8 cellular contexts compared by ENCODE assay signal in the genomic region with DNA sequence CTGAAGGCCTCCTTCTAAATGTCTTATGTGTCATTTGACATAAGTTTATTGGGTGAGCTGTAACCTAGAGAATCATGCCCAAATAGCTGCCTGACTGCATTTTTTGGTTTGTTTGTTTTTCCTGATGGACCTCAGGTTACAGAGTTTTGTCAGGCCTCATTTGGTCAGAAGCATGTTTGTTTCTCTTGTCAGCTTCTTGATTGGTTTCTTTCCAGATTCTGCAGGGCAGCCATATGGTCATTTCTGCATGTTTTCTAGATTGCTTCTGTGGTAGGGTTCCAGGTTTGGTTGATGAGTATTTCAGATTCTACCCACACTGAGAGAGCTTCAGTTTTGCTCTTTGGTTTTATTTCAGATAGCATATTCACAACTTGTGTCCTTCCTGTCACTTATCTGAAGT. TPM values are rescaled to one million over a fixed set of nuclear protein-coding genes. Genes with fewer than 3 reads are reported as not detected.
DNase-seq lines count a peak whose midpoint lies in the region; ATAC-seq and TF ChIP-seq lines count a peak whose summit lies in the region.

No MANE protein-coding gene starts in this region.

- TF ChIP-seq POLR2A in erythroblast (IDR thresholded peaks at IDR 0.05; ENCODE audit: low read length) = no peak

- peaks cover 16% of the 10 kb centered on the region for H3K4me1 Mint-ChIP-seq in WTC11

- no peaks in the 10 kb centered on the region for H3K4me1 ChIP-seq in mesodermal cell (ENCODE audit: control insufficient read depth, insufficient read depth, low read length, poor library complexity, severe bottlenecking)

- H3K9me3 ChIP-seq in mesodermal cell (ENCODE audit: control insufficient read depth, low read length) = peaks cover 10% of the 10 kb centered on the region

- H3K4me3 ChIP-seq in mesodermal cell (ENCODE audit: extremely low read depth, insufficient read depth, low read length, poor library complexity, severe bottlenecking) = no peak overlapping the region

- peak overlapping the region; percentile 35; the same call in 1 of the 2 replicates for H3K27ac Mint-ChIP-seq in WTC11

- no peak for ATAC-seq in WTC11
- no peak for ATAC-seq in GM21360 (IDR thresholded peaks at IDR 0.05; ENCODE audit: unreplicated experiment)

- peak overlapping the region; percentile 8 for H3K27ac ChIP-seq in mesodermal cell (ENCODE audit: low read depth, low read length, severe bottlenecking)

- H3K36me3 ChIP-seq in mesodermal cell (ENCODE audit: control insufficient read depth, insufficient read depth, low read length) = no peaks in the 10 kb centered on the region

- peaks cover 44% of the 10 kb centered on the region for H3K36me3 Mint-ChIP-seq in WTC11

- no peaks in the 10 kb centered on the region for H3K27me3 Mint-ChIP-seq in WTC11 (ENCODE audit: low read depth)

- TF ChIP-seq CTCF in WTC11 (IDR thresholded peaks at IDR 0.05) = no peak

- DNase-seq in EH (ENCODE audit: low read depth) (peak; percentile 70), HEK293T (ENCODE audit: extremely low spot score) (peak; percentile 4), WTC11 (ENCODE audit: low spot score) (no peak), erythroblast (lab: John Stamatoyannopoulos, UW) (no peak), UCSD-AML1 (lab: John Stamatoyannopoulos, UW; ENCODE audit: unreplicated experiment) (no peak)
- DNase-seq in activated naive CD4-positive, alpha-beta T cell treated with Interleukin-2 at 50 U/mL for 16 hours = no peak

- CTCF ChIA-PET in HEK293T (lab: Yijun Ruan, JAX) (no interaction called here), WTC11 (lab: Charles Lee) (interaction anchor here (1.0 to 1.4 kb wide), 2 partner anchors 39 to 194 kb away, joined by 3 to 6 read pairs; no protein-coding TSS in a partner anchor)

- H3K9me3 Mint-ChIP-seq in WTC11 = peaks cover 43% of the 10 kb centered on the region

- no peak overlapping the region for H3K4me3 Mint-ChIP-seq in WTC11

- POLR2A ChIA-PET in HEK293T (lab: Yijun Ruan, JAX) = no interaction called here
- POLR2A ChIA-PET in WTC11 (lab: Charles Lee) = no interaction called here

TF ChIP-seq in HEK293T, 16 proteins besides CTCF, POLR2A, EP300 and RAD21:
- TF ChIP-seq FOXK2 (IDR thresholded peaks at IDR 0.05) = no peak

TF ChIP-seq in WTC11, 78 proteins besides CTCF, POLR2A, EP300 and RAD21:
- TF ChIP-seq SMAD3 (CRISPR knock-in tag; IDR thresholded peaks at IDR 0.05; ENCODE audit: borderline replicate concordance) = no peak
- TF ChIP-seq, protein P1, sequence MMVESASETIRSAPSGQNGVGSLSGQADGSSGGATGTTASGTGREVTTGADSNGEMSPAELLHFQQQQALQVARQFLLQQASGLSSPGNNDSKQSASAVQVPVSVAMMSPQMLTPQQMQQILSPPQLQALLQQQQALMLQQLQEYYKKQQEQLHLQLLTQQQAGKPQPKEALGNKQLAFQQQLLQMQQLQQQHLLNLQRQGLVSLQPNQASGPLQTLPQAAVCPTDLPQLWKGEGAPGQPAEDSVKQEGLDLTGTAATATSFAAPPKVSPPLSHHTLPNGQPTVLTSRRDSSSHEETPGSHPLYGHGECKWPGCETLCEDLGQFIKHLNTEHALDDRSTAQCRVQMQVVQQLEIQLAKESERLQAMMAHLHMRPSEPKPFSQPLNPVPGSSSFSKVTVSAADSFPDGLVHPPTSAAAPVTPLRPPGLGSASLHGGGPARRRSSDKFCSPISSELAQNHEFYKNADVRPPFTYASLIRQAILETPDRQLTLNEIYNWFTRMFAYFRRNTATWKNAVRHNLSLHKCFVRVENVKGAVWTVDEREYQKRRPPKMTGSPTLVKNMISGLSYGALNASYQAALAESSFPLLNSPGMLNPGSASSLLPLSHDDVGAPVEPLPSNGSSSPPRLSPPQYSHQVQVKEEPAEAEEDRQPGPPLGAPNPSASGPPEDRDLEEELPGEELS (CRISPR knock-in tag; IDR thresholded peaks at IDR 0.05) = no peak
- no peak for TF ChIP-seq ZNF423 (CRISPR knock-in tag; IDR thresholded peaks at IDR 0.05)
- TF ChIP-seq ZNF317 (CRISPR knock-in tag; IDR thresholded peaks at IDR 0.05; ENCODE audit: borderline replicate concordance, low read depth) = no peak
- no peak for TF ChIP-seq GTF2I (CRISPR knock-in tag; conservative IDR thresholded peaks at IDR 0.05)
- TF ChIP-seq OVOL2 (CRISPR knock-in tag; IDR thresholded peaks at IDR 0.05; ENCODE audit: borderline replicate concordance) = no peak
- TF ChIP-seq, protein P2, sequence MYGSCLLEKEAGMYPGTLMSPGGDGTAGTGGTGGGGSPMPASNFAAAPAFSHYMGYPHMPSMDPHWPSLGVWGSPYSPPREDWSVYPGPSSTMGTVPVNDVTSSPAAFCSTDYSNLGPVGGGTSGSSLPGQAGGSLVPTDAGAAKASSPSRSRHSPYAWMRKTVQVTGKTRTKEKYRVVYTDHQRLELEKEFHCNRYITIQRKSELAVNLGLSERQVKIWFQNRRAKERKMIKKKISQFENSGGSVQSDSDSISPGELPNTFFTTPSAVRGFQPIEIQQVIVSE (CRISPR knock-in tag; IDR thresholded peaks at IDR 0.05; ENCODE audit: borderline replicate concordance) = no peak
- no peak for TF ChIP-seq ZNF219 (CRISPR knock-in tag; IDR thresholded peaks at IDR 0.05; ENCODE audit: borderline replicate concordance)
- TF ChIP-seq, protein P3, sequence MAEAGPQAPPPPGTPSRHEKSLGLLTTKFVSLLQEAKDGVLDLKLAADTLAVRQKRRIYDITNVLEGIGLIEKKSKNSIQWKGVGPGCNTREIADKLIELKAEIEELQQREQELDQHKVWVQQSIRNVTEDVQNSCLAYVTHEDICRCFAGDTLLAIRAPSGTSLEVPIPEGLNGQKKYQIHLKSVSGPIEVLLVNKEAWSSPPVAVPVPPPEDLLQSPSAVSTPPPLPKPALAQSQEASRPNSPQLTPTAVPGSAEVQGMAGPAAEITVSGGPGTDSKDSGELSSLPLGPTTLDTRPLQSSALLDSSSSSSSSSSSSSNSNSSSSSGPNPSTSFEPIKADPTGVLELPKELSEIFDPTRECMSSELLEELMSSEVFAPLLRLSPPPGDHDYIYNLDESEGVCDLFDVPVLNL (CRISPR knock-in tag; IDR thresholded peaks at IDR 0.05; ENCODE audit: borderline replicate concordance, low read depth) = no peak
- TF ChIP-seq NR2C2 (CRISPR knock-in tag; IDR thresholded peaks at IDR 0.05) = no peak
- no peak for TF ChIP-seq ZNF138 (CRISPR knock-in tag; conservative IDR thresholded peaks at IDR 0.05)
- TF ChIP-seq, protein P4, sequence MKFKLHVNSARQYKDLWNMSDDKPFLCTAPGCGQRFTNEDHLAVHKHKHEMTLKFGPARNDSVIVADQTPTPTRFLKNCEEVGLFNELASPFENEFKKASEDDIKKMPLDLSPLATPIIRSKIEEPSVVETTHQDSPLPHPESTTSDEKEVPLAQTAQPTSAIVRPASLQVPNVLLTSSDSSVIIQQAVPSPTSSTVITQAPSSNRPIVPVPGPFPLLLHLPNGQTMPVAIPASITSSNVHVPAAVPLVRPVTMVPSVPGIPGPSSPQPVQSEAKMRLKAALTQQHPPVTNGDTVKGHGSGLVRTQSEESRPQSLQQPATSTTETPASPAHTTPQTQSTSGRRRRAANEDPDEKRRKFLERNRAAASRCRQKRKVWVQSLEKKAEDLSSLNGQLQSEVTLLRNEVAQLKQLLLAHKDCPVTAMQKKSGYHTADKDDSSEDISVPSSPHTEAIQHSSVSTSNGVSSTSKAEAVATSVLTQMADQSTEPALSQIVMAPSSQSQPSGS (CRISPR knock-in tag; IDR thresholded peaks at IDR 0.05; ENCODE audit: borderline replicate concordance, low read depth) = no peak
- TF ChIP-seq, protein P5, sequence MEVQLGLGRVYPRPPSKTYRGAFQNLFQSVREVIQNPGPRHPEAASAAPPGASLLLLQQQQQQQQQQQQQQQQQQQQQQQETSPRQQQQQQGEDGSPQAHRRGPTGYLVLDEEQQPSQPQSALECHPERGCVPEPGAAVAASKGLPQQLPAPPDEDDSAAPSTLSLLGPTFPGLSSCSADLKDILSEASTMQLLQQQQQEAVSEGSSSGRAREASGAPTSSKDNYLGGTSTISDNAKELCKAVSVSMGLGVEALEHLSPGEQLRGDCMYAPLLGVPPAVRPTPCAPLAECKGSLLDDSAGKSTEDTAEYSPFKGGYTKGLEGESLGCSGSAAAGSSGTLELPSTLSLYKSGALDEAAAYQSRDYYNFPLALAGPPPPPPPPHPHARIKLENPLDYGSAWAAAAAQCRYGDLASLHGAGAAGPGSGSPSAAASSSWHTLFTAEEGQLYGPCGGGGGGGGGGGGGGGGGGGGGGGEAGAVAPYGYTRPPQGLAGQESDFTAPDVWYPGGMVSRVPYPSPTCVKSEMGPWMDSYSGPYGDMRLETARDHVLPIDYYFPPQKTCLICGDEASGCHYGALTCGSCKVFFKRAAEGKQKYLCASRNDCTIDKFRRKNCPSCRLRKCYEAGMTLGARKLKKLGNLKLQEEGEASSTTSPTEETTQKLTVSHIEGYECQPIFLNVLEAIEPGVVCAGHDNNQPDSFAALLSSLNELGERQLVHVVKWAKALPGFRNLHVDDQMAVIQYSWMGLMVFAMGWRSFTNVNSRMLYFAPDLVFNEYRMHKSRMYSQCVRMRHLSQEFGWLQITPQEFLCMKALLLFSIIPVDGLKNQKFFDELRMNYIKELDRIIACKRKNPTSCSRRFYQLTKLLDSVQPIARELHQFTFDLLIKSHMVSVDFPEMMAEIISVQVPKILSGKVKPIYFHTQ (CRISPR knock-in tag; IDR thresholded peaks at IDR 0.05) = no peak
- TF ChIP-seq, protein P6, sequence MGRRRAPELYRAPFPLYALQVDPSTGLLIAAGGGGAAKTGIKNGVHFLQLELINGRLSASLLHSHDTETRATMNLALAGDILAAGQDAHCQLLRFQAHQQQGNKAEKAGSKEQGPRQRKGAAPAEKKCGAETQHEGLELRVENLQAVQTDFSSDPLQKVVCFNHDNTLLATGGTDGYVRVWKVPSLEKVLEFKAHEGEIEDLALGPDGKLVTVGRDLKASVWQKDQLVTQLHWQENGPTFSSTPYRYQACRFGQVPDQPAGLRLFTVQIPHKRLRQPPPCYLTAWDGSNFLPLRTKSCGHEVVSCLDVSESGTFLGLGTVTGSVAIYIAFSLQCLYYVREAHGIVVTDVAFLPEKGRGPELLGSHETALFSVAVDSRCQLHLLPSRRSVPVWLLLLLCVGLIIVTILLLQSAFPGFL (CRISPR knock-in tag; IDR thresholded peaks at IDR 0.05; ENCODE audit: borderline replicate concordance) = no peak
- TF ChIP-seq TEAD1 (CRISPR knock-in tag; IDR thresholded peaks at IDR 0.05) = no peak
- no peak for TF ChIP-seq GABPB1 (CRISPR knock-in tag; IDR thresholded peaks at IDR 0.05)
- TF ChIP-seq RELA (CRISPR knock-in tag; IDR thresholded peaks at IDR 0.05; ENCODE audit: borderline replicate concordance) = no peak

RNA-seq across cellular contexts. Expression of a gene that starts 28.0 kb away (rescaled TPM):
- 23.8 to 27.0 TPM (median 24.2 TPM) in 3 replicates for total RNA-seq in WTC11 (2021)
- 26.2 TPM for polyA plus RNA-seq in mesodermal cell (2013, experiment 1 of 2)
- polyA plus RNA-seq in mesodermal cell (2013, experiment 2 of 2) = 33.3 TPM

Comparison
In these comparisons a context has a peak if more than half of its experiments do, and no peak if none do; other contexts are left out.
1. DNase-seq: peak in EH (single experiment) and HEK293T (single experiment); none in WTC11 (single experiment), erythroblast (0 of 2), activated naive CD4-positive, alpha-beta T cell treated with Interleukin-2 at 50 U/mL for 16 hours (single experiment) and UCSD-AML1 (single experiment).